15 cellular contexts compared by ENCODE assay signal in the genomic region with DNA sequence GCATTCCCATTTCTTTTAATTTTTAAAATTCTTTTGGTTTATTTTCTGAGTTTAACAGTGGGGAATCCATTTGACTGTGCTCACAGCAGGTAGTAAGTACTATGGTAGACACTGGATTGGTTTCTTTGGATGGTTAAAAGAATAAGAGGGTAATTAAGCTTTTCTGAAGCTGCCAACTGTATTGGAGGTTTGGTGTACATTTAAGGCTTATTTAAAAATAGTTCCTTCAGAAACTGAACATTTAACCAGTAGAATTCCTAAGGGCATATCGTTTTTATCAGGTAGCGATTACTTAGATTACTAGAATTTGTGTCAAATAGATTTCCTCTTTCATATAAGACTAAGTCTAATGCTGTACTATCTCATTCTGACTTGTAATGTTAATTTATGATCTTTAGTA.
"Had no signal": no experiment of that assay in that cellular context is flagged by ENCODE, and none has a peak within 500 bp of the region (broad histone marks: within the 10 kb centered on the region; RNA-seq: fewer than 3 reads in every experiment).

No MANE protein-coding gene starts in this region.

- H3K4me3 ChIP-seq: breast epithelium, gastroesophageal sphincter, lung, right atrium auricular region, skin epidermis, stomach, thoracic aorta had no signal

- H3K4me1 ChIP-seq: breast epithelium, gastroesophageal sphincter, right atrium auricular region, stomach had no signal

- DNase-seq: activated CD8-positive, alpha-beta memory T cell treated with anti-CD3 and anti-CD28 coated beads, Interleukin-2, amount 10 ng/mL, durations not matched to agents 7 days and 5 days; activated effector memory CD4-positive, alpha-beta T cell treated with Interleukin-2 at 50 U/mL for 16 hours; activated T-cell treated with anti-CD3 and anti-CD28 coated beads, Interleukin-2, amount 50 U/mL, for 24 hours; dermis blood vessel endothelial cell; left colon; naive B cell; stomach had no signal

- H3K4me3 Mint-ChIP-seq: activated CD8-positive, alpha-beta memory T cell treated with anti-CD3 and anti-CD28 coated beads, Interleukin-2, amount 10 ng/mL, durations not matched to agents 7 days and 5 days; activated T-cell treated with anti-CD3 and anti-CD28 coated beads, Interleukin-2, amount 50 U/mL, for 24 hours; naive B cell had no signal

- H3K36me3 ChIP-seq: breast epithelium, gastroesophageal sphincter, neutrophil, right atrium auricular region, stomach, thoracic aorta had no signal

- H3K27ac ChIP-seq: breast epithelium, gastroesophageal sphincter, neutrophil, right atrium auricular region, skin epidermis, stomach, thoracic aorta had no signal

- H3K9me3 Mint-ChIP-seq: activated naive CD4-positive, alpha-beta T cell treated with anti-CD3 and anti-CD28 coated beads, Interleukin-2, amount 50 U/mL, for 72 hours; activated T-cell treated with anti-CD3 and anti-CD28 coated beads, Interleukin-2, amount 50 U/mL, for 24 hours had no signal

- ATAC-seq: activated CD8-positive, alpha-beta memory T cell treated with anti-CD3 and anti-CD28 coated beads, Interleukin-2, amount 10 ng/mL, durations not matched to agents 7 days and 5 days; activated naive CD4-positive, alpha-beta T cell treated with anti-CD3 and anti-CD28 coated beads, Interleukin-2, amount 50 U/mL, for 72 hours; gastroesophageal sphincter; left colon had no signal

- H3K27me3 Mint-ChIP-seq: naive B cell had no signal

- H3K9me3 ChIP-seq: breast epithelium, neutrophil, right atrium auricular region, thoracic aorta had no signal

- H3K27ac Mint-ChIP-seq: activated CD8-positive, alpha-beta memory T cell treated with anti-CD3 and anti-CD28 coated beads, Interleukin-2, amount 10 ng/mL, durations not matched to agents 7 days and 5 days; activated naive CD4-positive, alpha-beta T cell treated with anti-CD3 and anti-CD28 coated beads, Interleukin-2, amount 50 U/mL, for 72 hours; activated T-cell treated with anti-CD3 and anti-CD28 coated beads, Interleukin-2, amount 50 U/mL, for 24 hours; naive B cell had no signal

- H3K27me3 ChIP-seq: breast epithelium, right atrium auricular region had no signal

- H3K36me3 Mint-ChIP-seq: activated CD8-positive, alpha-beta memory T cell treated with anti-CD3 and anti-CD28 coated beads, Interleukin-2, amount 10 ng/mL, durations not matched to agents 7 days and 5 days; activated naive CD4-positive, alpha-beta T cell treated with anti-CD3 and anti-CD28 coated beads, Interleukin-2, amount 50 U/mL, for 72 hours had no signal
